ENCODE assay signal across 20 cellular contexts in genomic region chr4:158936238-158936637, GRCh38.
DNase-seq lines count a peak whose midpoint lies in the region; ATAC-seq and TF ChIP-seq lines count a peak whose summit lies in the region.
"Had no signal": no experiment of that assay in that cellular context is flagged by ENCODE, and none has a peak within 500 bp of the region (broad histone marks: within the 10 kb centered on the region; RNA-seq: fewer than 3 reads in every experiment).

No MANE protein-coding gene starts in this region.

- DNase-seq in Ammon's horn (ENCODE audit: low spot score) (peak; percentile 29), NOMO-1 treated with DMSO at 0.1 percent for 48 hours (lab: John Stamatoyannopoulos, UW; ENCODE audit: unreplicated experiment) (peak; percentile 96), neural progenitor cell (ENCODE audit: low spot score) (no peak), NCI-H2029 treated with DMSO at 0.1 percent for 48 hours (lab: John Stamatoyannopoulos, UW) (no peak), GM20000 (ENCODE audit: low spot score) (no peak), psoas muscle (no peak), breast epithelium (ENCODE audit: low spot score in 2 of 2) (no peak)
- DNase-seq: activated CD4-positive, alpha-beta T cell treated with anti-CD3 and anti-CD28 coated beads for 48 hours; activated naive CD4-positive, alpha-beta T cell treated with Interleukin-2 at 50 U/mL for 16 hours; DMS79 treated with DMSO at 0.1 percent for 48 hours; head of caudate nucleus; mesendoderm; NCI-H2081; NCI-H524 treated with DMSO at 0.1 percent for 48 hours; PC-3; right cardiac atrium; stimulated activated CD4-positive, alpha-beta T cell treated with anti-CD3 and anti-CD28 coated beads, Interleukin-1b, Interleukin-23, amount 100 ng/mL, for 48 hours had no signal

- no peak for TF ChIP-seq CTCF in neural progenitor cell (IDR thresholded peaks at IDR 0.05)
- no peak for TF ChIP-seq CTCF in GM20000 (IDR thresholded peaks at IDR 0.05; ENCODE audit: extremely low read depth, missing control alignments)
- TF ChIP-seq CTCF in psoas muscle (IDR thresholded peaks at IDR 0.05): no peak
- no peak for TF ChIP-seq CTCF in breast epithelium (IDR thresholded peaks at IDR 0.05)

- H3K27me3 Mint-ChIP-seq in neural progenitor cell (ENCODE audit: insufficient read depth, low read depth): no peaks in the 10 kb centered on the region

- intact Hi-C loops in psoas muscle (cut with DNase I) (no loop called here), breast epithelium (cut with DNase I; ENCODE audit: low total_unique reads) (no loop called here)

- no peaks in the 10 kb centered on the region for H3K9me3 ChIP-seq in endocrine pancreas (ENCODE audit: control insufficient read depth, low read length)
- H3K9me3 ChIP-seq in neural progenitor cell (ENCODE audit: low read depth): no peaks in the 10 kb centered on the region
- no peaks in the 10 kb centered on the region for H3K9me3 ChIP-seq in psoas muscle
- no peaks in the 10 kb centered on the region for H3K9me3 ChIP-seq in breast epithelium

- peak overlapping the region; percentile 64 for H3K4me3 ChIP-seq in endocrine pancreas (ENCODE audit: control insufficient read depth, insufficient read depth, low read length)
- H3K4me3 ChIP-seq in neural progenitor cell: no peak overlapping the region
- H3K4me3 ChIP-seq in psoas muscle: no peak overlapping the region
- H3K4me3 ChIP-seq in breast epithelium: no peak overlapping the region

- no peak overlapping the region for H3K27ac ChIP-seq in neural progenitor cell
- H3K27ac ChIP-seq in psoas muscle: no peak overlapping the region
- H3K27ac ChIP-seq in breast epithelium: no peak overlapping the region

- 42 to 56% (median 47%) methylated on average over 6 of the region's 6 CpGs for WGBS in psoas muscle, 3 donors

- no peaks in the 10 kb centered on the region for H3K36me3 Mint-ChIP-seq in neural progenitor cell

- H3K4me1 Mint-ChIP-seq in neural progenitor cell: no peaks in the 10 kb centered on the region
- H3K4me1 Mint-ChIP-seq: neural crest cell had no signal

- no peaks in the 10 kb centered on the region for H3K79me2 ChIP-seq in neural progenitor cell (ENCODE audit: low read depth)

- peak overlapping the region; percentile 78 for H2AFZ ChIP-seq in neural progenitor cell (replicated peaks)

- H3K4me1 ChIP-seq in endocrine pancreas (ENCODE audit: control insufficient read depth, insufficient read depth, low read length) (peaks cover 3% of the 10 kb centered on the region), neural progenitor cell (no peaks in the 10 kb centered on the region), psoas muscle (no peaks in the 10 kb centered on the region), breast epithelium (no peaks in the 10 kb centered on the region)

- H3K9ac ChIP-seq in endocrine pancreas (ENCODE audit: control insufficient read depth, insufficient read depth, low read length): no peak overlapping the region
- H3K9ac ChIP-seq in neural progenitor cell: no peak overlapping the region

- H3K36me3 ChIP-seq in endocrine pancreas (ENCODE audit: control insufficient read depth, insufficient read depth, low read length) (no peaks in the 10 kb centered on the region), neural progenitor cell (no peaks in the 10 kb centered on the region), psoas muscle (ENCODE audit: insufficient read depth in 1 of 2, low read depth in 1 of 2) (no peaks in the 10 kb centered on the region), breast epithelium (no peaks in the 10 kb centered on the region)

- H3F3A ChIP-seq in neural progenitor cell (ENCODE audit: low read depth): no peaks in the 10 kb centered on the region

- H3K4me3 Mint-ChIP-seq in neural progenitor cell: no peak overlapping the region
- H3K4me3 Mint-ChIP-seq: neural crest cell had no signal

- no peak overlapping the region for H3K27ac Mint-ChIP-seq in neural progenitor cell

- H3K9me3 Mint-ChIP-seq in neural progenitor cell: no peaks in the 10 kb centered on the region
- H3K9me3 Mint-ChIP-seq: neural crest cell had no signal

- H3K27me3 ChIP-seq in endocrine pancreas (ENCODE audit: control insufficient read depth, insufficient read depth, low read length) (no peaks in the 10 kb centered on the region), neural progenitor cell (no peaks in the 10 kb centered on the region), psoas muscle (ENCODE audit: insufficient read depth in 3 of 3, low read length in 2 of 3) (no peaks in the 10 kb centered on the region), breast epithelium (no peaks in the 10 kb centered on the region)

- no peaks in the 10 kb centered on the region for H4K20me1 ChIP-seq in neural progenitor cell (ENCODE audit: low read depth)

- ATAC-seq in psoas muscle: no peak
- ATAC-seq: HCT116, PC-3, right cardiac atrium had no signal

- no peak for TF ChIP-seq POLR2A in breast epithelium (IDR thresholded peaks at IDR 0.05)

- no peak overlapping the region for H3K4me2 ChIP-seq in neural progenitor cell

Comparison
In these comparisons a context has a peak if more than half of its experiments do, and no peak if none do; other contexts are left out.
1. DNase-seq: peak in Ammon's horn (single experiment) and NOMO-1 treated with DMSO at 0.1 percent for 48 hours (single experiment); none in neural progenitor cell (single experiment), NCI-H2029 treated with DMSO at 0.1 percent for 48 hours (single experiment), GM20000 (single experiment), psoas muscle (0 of 2) and breast epithelium (0 of 2).